In the genomic region with DNA sequence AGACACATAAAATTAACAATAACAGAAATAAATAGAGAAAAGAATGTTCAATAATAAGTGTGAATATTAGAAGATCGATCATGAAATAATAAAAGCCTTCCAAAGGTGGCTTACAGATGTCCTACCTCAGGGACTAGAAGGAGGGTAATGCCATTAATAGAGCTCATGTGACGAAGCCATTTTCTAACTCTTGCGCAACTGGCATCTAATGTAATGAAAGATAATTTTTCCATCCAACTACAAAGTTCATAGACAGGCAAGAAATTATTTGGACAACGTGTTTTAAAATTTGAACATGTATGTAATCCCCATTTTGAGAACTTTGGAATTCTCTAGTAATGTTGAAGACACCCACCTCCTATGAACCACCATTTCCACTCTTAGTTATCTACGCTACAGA, we compare ENCODE assay signal across 23 cellular contexts.
DNase-seq lines count a peak whose midpoint lies in the region; ATAC-seq, FAIRE-seq and TF ChIP-seq lines count a peak whose summit lies in the region.
"Had no signal": no experiment of that assay in that cellular context is flagged by ENCODE, and none has a peak within 500 bp of the region (broad histone marks: within the 10 kb centered on the region; RNA-seq: fewer than 3 reads in every experiment).

No MANE protein-coding gene starts in this region.

- H3K9ac ChIP-seq in IMR-90 (ENCODE audit: low read depth, low read length) (no peak overlapping the region), K562 (ENCODE audit: insufficient read depth in 1 of 2, low read depth in 2 of 2, low read length in 2 of 2) (no peak overlapping the region), H1 (replicated peaks in 1 of 4; ENCODE audit: extremely low read depth in 1 of 4, low read depth in 3 of 4, low read length in 3 of 4) (no peak overlapping the region)
- H3K9ac ChIP-seq: BLaER1 treated with 17β-estradiol and CSF1 and Interleukin-3, amounts not matched to agents 10 nM and 100 nM had no signal

- H3K36me3 Mint-ChIP-seq in activated naive CD4-positive, alpha-beta T cell treated with anti-CD3 and anti-CD28 coated beads, Interleukin-2, amount 10 ng/mL, durations not matched to agents 7 days and 5 days = no peaks in the 10 kb centered on the region
- H3K36me3 Mint-ChIP-seq: CD8-positive, alpha-beta T cell had no signal

- H3K9me3 Mint-ChIP-seq in activated naive CD4-positive, alpha-beta T cell treated with anti-CD3 and anti-CD28 coated beads, Interleukin-2, amount 10 ng/mL, durations not matched to agents 7 days and 5 days = peaks cover 2% of the 10 kb centered on the region

- no peak overlapping the region for H3K23ac ChIP-seq in IMR-90 (ENCODE audit: low read depth, low read length)
- H3K23ac ChIP-seq in H1 (ENCODE audit: insufficient read length) = no peak overlapping the region

- no peak overlapping the region for H2AK9ac ChIP-seq in IMR-90 (replicated peaks; ENCODE audit: low read depth, low read length, poor library complexity)

- CTCF ChIA-PET in A549 (lab: Yijun Ruan, JAX) = no interaction called here
- CTCF ChIA-PET in IMR-90 (lab: Yijun Ruan, JAX) = no interaction called here
- CTCF ChIA-PET in K562 (lab: Yijun Ruan, JAX; ENCODE audit: low intra/inter-chr PET ratio) = no interaction called here
- CTCF ChIA-PET in H1 (lab: Charles Lee; ENCODE audit: partially characterized antibody) = no interaction called here
- CTCF ChIA-PET in activated naive CD4-positive, alpha-beta T cell treated with anti-CD3 and anti-CD28 coated beads, Interleukin-2, amount 10 ng/mL, durations not matched to agents 7 days and 5 days (lab: Charles Lee) = no interaction called here

- no peak overlapping the region for H4K8ac ChIP-seq in IMR-90 (ENCODE audit: low read depth in 2 of 2, low read length in 2 of 2)
- H4K8ac ChIP-seq in H1 (ENCODE audit: extremely low read depth, insufficient read depth, low read length) = no peak overlapping the region

- no peak overlapping the region for H3K4me3 Mint-ChIP-seq in activated naive CD4-positive, alpha-beta T cell treated with anti-CD3 and anti-CD28 coated beads, Interleukin-2, amount 10 ng/mL, durations not matched to agents 7 days and 5 days
- H3K4me3 Mint-ChIP-seq: B cell; CD4-positive, alpha-beta T cell; CD8-positive, alpha-beta T cell had no signal

- FAIRE-seq in A549 (lab: Jason Lieb, UNC) (no peak), K562 (lab: Jason Lieb, UNC) (no peak), H1 (lab: Jason Lieb, UNC) (no peak)
- FAIRE-seq: A204.1, D721Med, G401.6, GM12891, GM19239 had no signal

- H2BK12ac ChIP-seq in H1 (ENCODE audit: low read depth, low read length) = no peak overlapping the region

- H3K4ac ChIP-seq in IMR-90 (ENCODE audit: low read depth, low read length) = no peak overlapping the region
- H3K4ac ChIP-seq in H1 (replicated peaks; ENCODE audit: insufficient read length, low read depth, low read length) = no peak overlapping the region

- POLR2A ChIA-PET in A549 (lab: Yijun Ruan, JAX) = no interaction called here
- POLR2A ChIA-PET in IMR-90 (lab: Charles Lee; ENCODE audit: unreplicated experiment) = no interaction called here
- POLR2A ChIA-PET in K562 (lab: Yijun Ruan, JAX) = no interaction called here
- POLR2A ChIA-PET in H1 (lab: Charles Lee; ENCODE audit: partially characterized antibody) = no interaction called here

- H2BK120ac ChIP-seq in IMR-90 (ENCODE audit: low read depth, low read length) (no peak overlapping the region), H1 (replicated peaks; ENCODE audit: low read depth, low read length) (no peak overlapping the region)

- in situ Hi-C loops in IMR-90 (cut with MboI; ENCODE audit: low sequenced_read_pairs) = no loop called here
- in situ Hi-C loops in K562 (cut with MboI) = no loop called here

- intact Hi-C loops in IMR-90 (cut with micrococcal nuclease) = no loop called here
- intact Hi-C loops in K562 (cut with micrococcal nuclease) = no loop called here

- H3K27ac ChIP-seq in A549 = no peak overlapping the region
- H3K27ac ChIP-seq in IMR-90 (ENCODE audit: insufficient read depth, low read length) = no peak overlapping the region
- no peak overlapping the region for H3K27ac ChIP-seq in K562 (ENCODE audit: extremely low read depth, low read depth, low read length)
- H3K27ac ChIP-seq in H1 (ENCODE audit: low read depth, low read length) = no peak overlapping the region
- H3K27ac ChIP-seq: BLaER1 treated with 17β-estradiol and CSF1 and Interleukin-3, amounts not matched to agents 10 nM and 100 nM; C4-2B had no signal

- H3K79me2 ChIP-seq in K562 (ENCODE audit: control insufficient read depth, insufficient read depth, low read length) (no peaks in the 10 kb centered on the region), H1 (ENCODE audit: control insufficient read depth in 1 of 2, insufficient read depth in 2 of 2, low read length in 2 of 2) (no peaks in the 10 kb centered on the region)

- H3K27me3 ChIP-seq in IMR-90 (ENCODE audit: control insufficient read depth, insufficient read depth, low read length) (no peaks in the 10 kb centered on the region), K562 (ENCODE audit: control insufficient read depth in 2 of 2, insufficient read depth in 2 of 2, low read length in 2 of 2) (no peaks in the 10 kb centered on the region), H1 (replicated peaks in 1 of 4; ENCODE audit: control insufficient read depth in 3 of 4, extremely low read depth in 1 of 4, insufficient read depth in 3 of 4, low read length in 3 of 4) (no peaks in the 10 kb centered on the region)
- H3K27me3 ChIP-seq: BLaER1 treated with 17β-estradiol and CSF1 and Interleukin-3, amounts not matched to agents 10 nM and 100 nM had no signal

- H2BK20ac ChIP-seq in IMR-90 (ENCODE audit: low read depth, low read length) (no peak overlapping the region), H1 (ENCODE audit: low read length) (no peak overlapping the region)

- H3K36me3 ChIP-seq in IMR-90 (ENCODE audit: control insufficient read depth, insufficient read depth, low read length) (no peaks in the 10 kb centered on the region), K562 (ENCODE audit: control insufficient read depth, insufficient read depth, low read length) (no peaks in the 10 kb centered on the region), H1 (ENCODE audit: control insufficient read depth in 2 of 4, insufficient read depth in 4 of 4, low read length in 3 of 4) (no peaks in the 10 kb centered on the region)
- H3K36me3 ChIP-seq: BLaER1 treated with 17β-estradiol and CSF1 and Interleukin-3, amounts not matched to agents 10 nM and 100 nM had no signal

- no peaks in the 10 kb centered on the region for H3K4me1 Mint-ChIP-seq in activated naive CD4-positive, alpha-beta T cell treated with anti-CD3 and anti-CD28 coated beads, Interleukin-2, amount 10 ng/mL, durations not matched to agents 7 days and 5 days
- H3K4me1 Mint-ChIP-seq: B cell had no signal

- no peak overlapping the region for H3K4me3 ChIP-seq in A549
- no peak overlapping the region for H3K4me3 ChIP-seq in IMR-90 (ENCODE audit: insufficient read depth, low read depth, low read length)
- H3K4me3 ChIP-seq in K562 = no peak overlapping the region
- H3K4me3 ChIP-seq in H1 (ENCODE audit: extremely low read depth in 1 of 4, insufficient read depth in 2 of 4, low read depth in 3 of 4, low read length in 4 of 4) = no peak overlapping the region
- H3K4me3 ChIP-seq: BLaER1 treated with 17β-estradiol and CSF1 and Interleukin-3, amounts not matched to agents 10 nM and 100 nM had no signal

- ATAC-seq in A549 (no peak), IMR-90 (ENCODE audit: low read depth) (no peak), K562 (no peak)
- ATAC-seq: CD8-positive, alpha-beta T cell had no signal

- no peak for TF ChIP-seq RAD21 in A549 (conservative IDR thresholded peaks at IDR 0.05 in 1 of 2, IDR thresholded peaks at IDR 0.05 in 1 of 2)
- no peak for TF ChIP-seq RAD21 in IMR-90 (IDR thresholded peaks at IDR 0.05; ENCODE audit: low read length)
- no peak for TF ChIP-seq RAD21 in K562 (CRISPR knock-in tag; conservative IDR thresholded peaks at IDR 0.05 in 1 of 2, IDR thresholded peaks at IDR 0.05 in 1 of 2)
- TF ChIP-seq RAD21 in H1 (IDR thresholded peaks at IDR 0.05 in 1 of 2, conservative IDR thresholded peaks at IDR 0.05 in 1 of 2; ENCODE audit: low read depth in 2 of 2, low read length in 2 of 2) = no peak

- dilution Hi-C loops in IMR-90 (cut with HindIII; ENCODE audit: low sequenced_read_pairs, unreplicated experiment) = no loop called here

- TF ChIP-seq EP300 in A549 (IDR thresholded peaks at IDR 0.05) (no peak), K562 (IDR thresholded peaks at IDR 0.05; ENCODE audit: low read length) (no peak), H1 (IDR thresholded peaks at IDR 0.05; ENCODE audit: borderline replicate concordance in 1 of 2, low read depth in 2 of 2, low read length in 2 of 2) (no peak)

- no peak overlapping the region for H3K4me2 ChIP-seq in A549
- H3K4me2 ChIP-seq in IMR-90 (ENCODE audit: low read depth, low read length) = no peak overlapping the region
- no peak overlapping the region for H3K4me2 ChIP-seq in K562 (ENCODE audit: insufficient read depth, low read length)
- H3K4me2 ChIP-seq in H1 (ENCODE audit: insufficient read depth in 1 of 2, low read depth in 2 of 2, low read length in 2 of 2) = no peak overlapping the region
- H3K4me2 ChIP-seq: BLaER1 treated with 17β-estradiol and CSF1 and Interleukin-3, amounts not matched to agents 10 nM and 100 nM had no signal

- TF ChIP-seq POLR2A in A549 (IDR thresholded peaks at IDR 0.05; ENCODE audit: low read length) = no peak
- TF ChIP-seq POLR2A in IMR-90 (IDR thresholded peaks at IDR 0.05; ENCODE audit: low read depth, low read length) = no peak
- TF ChIP-seq POLR2A in K562 (conservative IDR thresholded peaks at IDR 0.05) = no peak
- no peak for TF ChIP-seq POLR2A in H1 (IDR thresholded peaks at IDR 0.05; ENCODE audit: control extremely low read depth in 1 of 2, low read depth in 2 of 2, low read length in 2 of 2)

- BruUV-seq in IMR-90 (replicated peaks; lab: Mats Ljungman, UMichigan) = no TSS peak
- no TSS peak for BruUV-seq in K562 (replicated peaks; lab: Mats Ljungman, UMichigan)

- no peaks in the 10 kb centered on the region for H3K27me3 Mint-ChIP-seq in activated naive CD4-positive, alpha-beta T cell treated with anti-CD3 and anti-CD28 coated beads, Interleukin-2, amount 10 ng/mL, durations not matched to agents 7 days and 5 days
- H3K27me3 Mint-ChIP-seq: B cell; CD4-positive, alpha-beta T cell had no signal

- TF ChIP-seq CTCF in A549 (IDR thresholded peaks at IDR 0.05) (no peak), IMR-90 (conservative IDR thresholded peaks at IDR 0.05; ENCODE audit: low read depth, low read length) (no peak), K562 (IDR thresholded peaks at IDR 0.05 in 2 of 3, conservative IDR thresholded peaks at IDR 0.05 in 1 of 3; ENCODE audit: insufficient read depth in 2 of 3, low read depth in 1 of 3, low read length in 3 of 3) (no peak), H1 (IDR thresholded peaks at IDR 0.05; ENCODE audit: control extremely low read depth in 1 of 3, insufficient read depth in 1 of 3, low read depth in 1 of 3, low read length in 3 of 3) (no peak)

- H3K9me3 ChIP-seq in A549 (no peaks in the 10 kb centered on the region), IMR-90 (ENCODE audit: control insufficient read depth, insufficient read depth, low read length) (no peaks in the 10 kb centered on the region), K562 (replicated peaks; ENCODE audit: control insufficient read depth, insufficient read depth, low read depth, low read length) (no peaks in the 10 kb centered on the region), H1 (ENCODE audit: insufficient read depth in 2 of 2, low read depth in 1 of 2, low read length in 1 of 2) (no peaks in the 10 kb centered on the region)
- H3K9me3 ChIP-seq: BLaER1 treated with 17β-estradiol and CSF1 and Interleukin-3, amounts not matched to agents 10 nM and 100 nM; Caco-2 had no signal

- H3K9me1 ChIP-seq in IMR-90 (ENCODE audit: insufficient read depth, low read length) = no peaks in the 10 kb centered on the region
- no peaks in the 10 kb centered on the region for H3K9me1 ChIP-seq in K562 (ENCODE audit: control insufficient read depth, insufficient read depth, low read length)

- H2BK5ac ChIP-seq in IMR-90 (ENCODE audit: low read depth, low read length, poor library complexity, severe bottlenecking) = no peak overlapping the region
- H2BK5ac ChIP-seq in H1 (ENCODE audit: low read depth, low read length) = no peak overlapping the region

- no peak overlapping the region for H2AFZ ChIP-seq in IMR-90 (replicated peaks; ENCODE audit: low read length, poor library complexity)
- no peak overlapping the region for H2AFZ ChIP-seq in K562 (ENCODE audit: low read depth, low read length)
- no peak overlapping the region for H2AFZ ChIP-seq in H1 (ENCODE audit: low read length)

- H2AK5ac ChIP-seq in IMR-90 (ENCODE audit: low read depth, low read length) (no peak overlapping the region), H1 (ENCODE audit: low read depth, low read length) (no peak overlapping the region)

- H4K5ac ChIP-seq in IMR-90 (ENCODE audit: low read depth, low read length) (no peak overlapping the region), H1 (ENCODE audit: insufficient read length, low read depth, low read length) (no peak overlapping the region)

- peaks cover 2% of the 10 kb centered on the region; the same call in 1 of the 2 replicates for H3K23me2 ChIP-seq in H1 (ENCODE audit: low read depth, low read length)

- H3K79me1 ChIP-seq in IMR-90 (ENCODE audit: low read depth in 1 of 2, low read length in 2 of 2) = no peaks in the 10 kb centered on the region
- H3K79me1 ChIP-seq in H1 (ENCODE audit: low read depth, low read length) = no peaks in the 10 kb centered on the region

- H4K91ac ChIP-seq in IMR-90 (ENCODE audit: insufficient read depth, low read depth, low read length) = no peak overlapping the region
- no peak overlapping the region for H4K91ac ChIP-seq in H1 (replicated peaks; ENCODE audit: insufficient read length, low read length)

- H3K56ac ChIP-seq in IMR-90 (ENCODE audit: extremely low read depth, insufficient read depth, low read length) (no peak overlapping the region), H1 (replicated peaks; ENCODE audit: insufficient read length, low read depth, low read length) (no peak overlapping the region)

- H3K4me1 ChIP-seq in A549 (no peaks in the 10 kb centered on the region), IMR-90 (ENCODE audit: control insufficient read depth, insufficient read depth, low read length) (no peaks in the 10 kb centered on the region), K562 (replicated peaks in 1 of 2; ENCODE audit: control insufficient read depth in 2 of 2, insufficient read depth in 2 of 2, low read length in 2 of 2) (no peaks in the 10 kb centered on the region), H1 (replicated peaks in 1 of 4; ENCODE audit: control insufficient read depth in 3 of 4, insufficient read depth in 4 of 4, low read length in 3 of 4) (no peaks in the 10 kb centered on the region)
- H3K4me1 ChIP-seq: BLaER1 treated with 17β-estradiol and CSF1 and Interleukin-3, amounts not matched to agents 10 nM and 100 nM; Caco-2 had no signal

- WGBS in A549 (ENCODE audit: missing lambda C conversion rate) = 50% methylated on average over 5 of the region's 5 CpGs
- WGBS in IMR-90 (ENCODE audit: extremely low coverage in 2 of 2, insufficient read length in 1 of 2), 2 experiments = no CpG with 5 or more reads among the region's 5 CpGs
- 3% methylated on average over 5 of the region's 5 CpGs for WGBS in K562 (ENCODE audit: insufficient coverage, low coverage, missing lambda C conversion rate)
- 97% methylated on average over 5 of the region's 5 CpGs; no CpG with 5 or more reads in 1 of the 2 experiments for WGBS in H1 (ENCODE audit: extremely low coverage in 1 of 2, insufficient coverage in 1 of 2, insufficient read length in 1 of 2, insufficient replicate concordance in 2 of 2, low coverage in 1 of 2, low lambda C conversion rate in 2 of 2, missing lambda C conversion rate in 1 of 2), 2 experiments

- H3K14ac ChIP-seq in IMR-90 (replicated peaks; ENCODE audit: low read depth, low read length) (no peak overlapping the region), H1 (ENCODE audit: insufficient read length) (no peak overlapping the region)

- H3K27ac Mint-ChIP-seq in activated naive CD4-positive, alpha-beta T cell treated with anti-CD3 and anti-CD28 coated beads, Interleukin-2, amount 10 ng/mL, durations not matched to agents 7 days and 5 days = no peak overlapping the region
- H3K27ac Mint-ChIP-seq: B cell; CD4-positive, alpha-beta T cell; CD8-positive, alpha-beta T cell had no signal

- DNase-seq in A549 (ENCODE audit: low read depth in 1 of 2, low spot score in 1 of 2) (no peak), IMR-90 (no peak), K562 (ENCODE audit: extremely low read depth in 1 of 4, low spot score in 3 of 4) (no peak), H1 (ENCODE audit: low read depth in 1 of 2, low spot score in 2 of 2) (no peak), hypothalamus (lab: John Stamatoyannopoulos, UW) (no peak)
- no peak for DNase-seq in activated naive CD4-positive, alpha-beta T cell treated with anti-CD3 and anti-CD28 coated beads, Interleukin-2, amount 10 ng/mL, durations not matched to agents 7 days and 5 days
- no peak for DNase-seq in activated CD8-positive, alpha-beta memory T cell treated with anti-CD3 and anti-CD28 coated beads, Interleukin-2, amount 50 U/mL, for 48 hours
- DNase-seq: 8988T; AML-193; Caco-2; Calu3; CD4-positive, alpha-beta T cell; CD8-positive, alpha-beta T cell; DMS79 treated with DMSO at 0.1 percent for 48 hours; GF-D8 had no signal

- no peak overlapping the region for H2BK15ac ChIP-seq in IMR-90 (ENCODE audit: low read depth, low read length)
- H2BK15ac ChIP-seq in H1 (ENCODE audit: low read length) = no peak overlapping the region

- no peaks in the 10 kb centered on the region for H4K20me1 ChIP-seq in IMR-90 (ENCODE audit: insufficient read depth, low read length)
- H4K20me1 ChIP-seq in K562 (replicated peaks; ENCODE audit: control insufficient read depth, insufficient read depth, low read length) = no peaks in the 10 kb centered on the region
- H4K20me1 ChIP-seq in H1 (replicated peaks in 1 of 2; ENCODE audit: control insufficient read depth in 1 of 2, insufficient read depth in 2 of 2, low read length in 2 of 2) = no peaks in the 10 kb centered on the region
- H4K20me1 ChIP-seq: BLaER1 treated with 17β-estradiol and CSF1 and Interleukin-3, amounts not matched to agents 10 nM and 100 nM had no signal

- H3K18ac ChIP-seq in IMR-90 (ENCODE audit: low read depth, low read length) (no peak overlapping the region), H1 (ENCODE audit: extremely low read depth, low read length) (no peak overlapping the region)
